Comparison of ENCODE assay signal across 12 cellular contexts in genomic region chr2:73832905-73833304, GRCh38. TPM values are rescaled to one million over a fixed set of nuclear protein-coding genes. Genes with fewer than 3 reads are reported as not detected.
A peak's percentile ranks its signal among the peaks of the same experiment; 100 is the strongest.
DNase-seq lines count a peak whose midpoint lies in the region; ATAC-seq and TF ChIP-seq lines count a peak whose summit lies in the region.
"Had no signal": no experiment of that assay in that cellular context is flagged by ENCODE, and none has a peak within 500 bp of the region (broad histone marks: within the 10 kb centered on the region; RNA-seq: fewer than 3 reads in every experiment).

No MANE protein-coding gene starts in this region.

- H3K9me2 ChIP-seq in GM23338 (ENCODE audit: insufficient read depth): no peaks in the 10 kb centered on the region
- no peaks in the 10 kb centered on the region for H3K9me2 ChIP-seq in SU-DHL-6 (replicated peaks; ENCODE audit: insufficient read depth, low read length)

- no peaks in the 10 kb centered on the region for H3K27me3 ChIP-seq in BLaER1 treated with 17β-estradiol and CSF1 and Interleukin-3, amounts not matched to agents 10 nM and 100 nM
- H3K27me3 ChIP-seq in GM23338 (ENCODE audit: insufficient read depth) (no peaks in the 10 kb centered on the region), SU-DHL-6 (ENCODE audit: low read length) (no peaks in the 10 kb centered on the region)
- H3K27me3 ChIP-seq: cardiac muscle cell, neutrophil had no signal

- H3K27ac ChIP-seq in BLaER1 treated with 17β-estradiol and CSF1 and Interleukin-3, amounts not matched to agents 10 nM and 100 nM: peak overlapping the region in 8 of 11 experiments; percentile 29 to 68 (median 46); a peak in 11 of 22 replicates
- H3K27ac ChIP-seq in GM23338 (ENCODE audit: low read depth) (no peak overlapping the region), SU-DHL-6 (ENCODE audit: low read depth, low read length) (peak overlapping the region; percentile 23; the same call in 1 of the 2 replicates)
- H3K27ac ChIP-seq: cardiac muscle cell, neutrophil had no signal

- peaks cover 40% of the 10 kb centered on the region for H3K36me3 Mint-ChIP-seq in GM23338 (ENCODE audit: low read depth)

- H3F3A ChIP-seq in GM23338 (replicated peaks; ENCODE audit: low read depth) (no peaks in the 10 kb centered on the region), SU-DHL-6 (ENCODE audit: insufficient read depth) (peaks cover 26% of the 10 kb centered on the region)

- H3K9ac ChIP-seq in BLaER1 treated with 17β-estradiol and CSF1 and Interleukin-3, amounts not matched to agents 10 nM and 100 nM: no peak overlapping the region
- H3K9ac ChIP-seq in SU-DHL-6 (ENCODE audit: low read length): no peak overlapping the region

- H3K9me3 ChIP-seq in BLaER1 treated with 17β-estradiol and CSF1 and Interleukin-3, amounts not matched to agents 10 nM and 100 nM (replicated peaks in 1 of 11): peaks cover 6 to 18% (median 13%) of the 10 kb centered on the region in 11 experiments; a peak in 18 of 22 replicates
- no peaks in the 10 kb centered on the region for H3K9me3 ChIP-seq in SU-DHL-6 (ENCODE audit: insufficient read depth, low read length)
- H3K9me3 ChIP-seq: neutrophil had no signal

- H3K79me2 ChIP-seq in GM23338 (replicated peaks; ENCODE audit: insufficient read depth): peaks cover 30% of the 10 kb centered on the region
- H3K79me2 ChIP-seq in SU-DHL-6 (ENCODE audit: insufficient read depth, low read length): peaks cover 28% of the 10 kb centered on the region

- DNase-seq in GM23338 (ENCODE audit: low spot score) (no peak), fibroblast of villous mesenchyme (ENCODE audit: low read depth) (peak; percentile 33), middle frontal gyrus (ENCODE audit: extremely low spot score, low spot score) (no peak), NCI-H524 treated with DMSO at 0.1 percent for 48 hours (lab: John Stamatoyannopoulos, UW) (no peak), COR-L47 (lab: John Stamatoyannopoulos, UW) (no peak)
- DNase-seq: activated CD4-positive, alpha-beta T cell treated with anti-CD3 and anti-CD28 coated beads for 4 hours; EL had no signal

- no peak overlapping the region for H3K4me3 Mint-ChIP-seq in GM23338

- TF ChIP-seq CTCF in GM23338 (conservative IDR thresholded peaks at IDR 0.05; ENCODE audit: low read depth in 2 of 2) (no peak), SU-DHL-6 (IDR thresholded peaks at IDR 0.05; ENCODE audit: insufficient read depth, low read length, poor library complexity, severe bottlenecking) (no peak), fibroblast of villous mesenchyme (IDR thresholded peaks at IDR 0.05; ENCODE audit: insufficient read depth, low read depth, low read length) (no peak)

- peak overlapping the region in 9 of 11 experiments; percentile 17 to 64 (median 37); a peak in 14 of 22 replicates for H3K4me2 ChIP-seq in BLaER1 treated with 17β-estradiol and CSF1 and Interleukin-3, amounts not matched to agents 10 nM and 100 nM
- no peak overlapping the region for H3K4me2 ChIP-seq in GM23338
- H3K4me2 ChIP-seq in SU-DHL-6 (ENCODE audit: low read depth, low read length, poor library complexity, severe bottlenecking): no peak overlapping the region

- peaks cover 4% of the 10 kb centered on the region for H3K27me3 Mint-ChIP-seq in GM23338 (ENCODE audit: insufficient read depth, low read depth, poor library complexity)

- peak overlapping the region; percentile 71; the same call in 1 of the 2 replicates for H3K27ac Mint-ChIP-seq in GM23338

- peaks cover 32 to 44% (median 39%) of the 10 kb centered on the region in 10 experiments for H3K4me1 ChIP-seq in BLaER1 treated with 17β-estradiol and CSF1 and Interleukin-3, amounts not matched to agents 10 nM and 100 nM
- peaks cover 10% of the 10 kb centered on the region for H3K4me1 ChIP-seq in GM23338 (ENCODE audit: insufficient read depth)

- ATAC-seq in GM23338 (no peak), HG03571 (IDR thresholded peaks at IDR 0.05; ENCODE audit: unreplicated experiment) (no peak)

- H2AFZ ChIP-seq in GM23338 (no peak overlapping the region), SU-DHL-6 (ENCODE audit: low read depth, low read length, severe bottlenecking) (no peak overlapping the region)

- H4K20me1 ChIP-seq in BLaER1 treated with 17β-estradiol and CSF1 and Interleukin-3, amounts not matched to agents 10 nM and 100 nM: peaks cover 0 to 4% (median 0%) of the 10 kb centered on the region in 11 experiments; a peak in 4 of 22 replicates
- H4K20me1 ChIP-seq in GM23338 (replicated peaks; ENCODE audit: insufficient read depth) (peaks cover 4% of the 10 kb centered on the region; the same call in 1 of the 2 replicates), SU-DHL-6 (ENCODE audit: low read depth, low read length) (no peaks in the 10 kb centered on the region)

- peak overlapping the region in 2 of 10 experiments; percentile 5 to 7; a peak in 1 of 20 replicates for H3K4me3 ChIP-seq in BLaER1 treated with 17β-estradiol and CSF1 and Interleukin-3, amounts not matched to agents 10 nM and 100 nM
- H3K4me3 ChIP-seq in GM23338 (no peak overlapping the region), SU-DHL-6 (ENCODE audit: insufficient read depth, low read length, poor library complexity, severe bottlenecking) (no peak overlapping the region), fibroblast of villous mesenchyme (ENCODE audit: low read depth, low read length) (no peak overlapping the region)
- H3K4me3 ChIP-seq: cardiac muscle cell had no signal

- peaks cover 23% of the 10 kb centered on the region for H3K4me1 Mint-ChIP-seq in GM23338

- H3K36me3 ChIP-seq in BLaER1 treated with 17β-estradiol and CSF1 and Interleukin-3, amounts not matched to agents 10 nM and 100 nM: peaks cover 46 to 65% (median 60%) of the 10 kb centered on the region in 11 experiments
- peaks cover 16% of the 10 kb centered on the region; the same call in 1 of the 2 replicates for H3K36me3 ChIP-seq in GM23338 (ENCODE audit: insufficient read depth)
- peaks cover 25% of the 10 kb centered on the region for H3K36me3 ChIP-seq in SU-DHL-6 (ENCODE audit: low read length)

- H3K9me3 Mint-ChIP-seq in GM23338: no peaks in the 10 kb centered on the region

RNA-seq across cellular contexts. Expression of gene STAMBP, which starts 4.1 kb away (rescaled TPM):
- 33.9 and 40.4 TPM in 2 replicates for total RNA-seq in GM23338 (2014; rRNA removed; shearing (Covaris generic))
- 89.7 and 106 TPM in 2 replicates for polyA plus RNA-seq in GM23338 (2016; fragmentation: Nextera tagmentation; extraction: Ambion mirVana)
- total RNA-seq in fibroblast of villous mesenchyme: 22.9 and 28.5 TPM in 2 replicates

RNA-seq across cellular contexts. Expression of gene C2orf78, which starts 48.9 kb away (rescaled TPM):
- total RNA-seq in GM23338 (2014; rRNA removed; shearing (Covaris generic)): 0.14 TPM in 1 of 2 replicates, not detected in the other
- 0.14 and 0.18 TPM in 2 replicates for polyA plus RNA-seq in GM23338 (2016; fragmentation: Nextera tagmentation; extraction: Ambion mirVana)
- total RNA-seq in fibroblast of villous mesenchyme: not detected in 2 replicates
- polyA plus RNA-seq: cardiac muscle cell had no signal

RNA-seq across cellular contexts. Expression of gene DUSP11, which starts 53.0 kb away (rescaled TPM):
- 19.1 and 23.3 TPM in 2 replicates for total RNA-seq in GM23338 (2014; rRNA removed; shearing (Covaris generic))
- 21.0 TPM in 2 replicates for polyA plus RNA-seq in GM23338 (2016; fragmentation: Nextera tagmentation; extraction: Ambion mirVana)
- 31.2 and 38.4 TPM in 2 replicates for total RNA-seq in fibroblast of villous mesenchyme

RNA-seq across cellular contexts. Expression of gene ACTG2, which starts 59.9 kb away (rescaled TPM):
- total RNA-seq in GM23338 (2014; rRNA removed; shearing (Covaris generic)): 8.5 and 8.8 TPM in 2 replicates
- 6.3 and 8.0 TPM in 2 replicates for polyA plus RNA-seq in GM23338 (2016; fragmentation: Nextera tagmentation; extraction: Ambion mirVana)
- 59.6 and 113 TPM in 2 replicates for total RNA-seq in fibroblast of villous mesenchyme

Comparison
In these comparisons a context has a peak if more than half of its experiments do, and no peak if none do; other contexts are left out.
1. H3K4me2 ChIP-seq: peak in BLaER1 treated with 17β-estradiol and CSF1 and Interleukin-3, amounts not matched to agents 10 nM and 100 nM (9 of 11); none in GM23338 (single experiment) and SU-DHL-6 (single experiment).